ENCODE assay signal across 15 cellular contexts in genomic region chr2:198004173-198004572, GRCh38.
DNase-seq lines count a peak whose midpoint lies in the region; ATAC-seq lines count a peak whose summit lies in the region.
"Had no signal": no experiment of that assay in that cellular context is flagged by ENCODE, and none has a peak within 500 bp of the region (broad histone marks: within the 10 kb centered on the region; RNA-seq: fewer than 3 reads in every experiment).

No MANE protein-coding gene starts in this region.

- no peak for DNase-seq in activated T-cell treated with anti-CD3 and anti-CD28 coated beads, Interleukin-2, amount 50 U/mL, for 24 hours
- DNase-seq in activated T-cell treated with anti-CD3 and anti-CD28 coated beads, Interleukin-2, amount 50 U/mL, for 4 hours = no peak
- peak; percentile 13 for DNase-seq in NCI-H226
- no peak for DNase-seq in effector memory CD4-positive, alpha-beta T cell
- DNase-seq in renal cortical epithelial cell (ENCODE audit: low read depth) = peak; percentile 57
- no peak for DNase-seq in H7
- no peak for DNase-seq in NCI-H1694 (lab: John Stamatoyannopoulos, UW)
- DNase-seq: ACHN; NCI-H2029 treated with DMSO at 0.1 percent for 48 hours; NCI-H510A; SHP77; stimulated activated CD4-positive, alpha-beta T cell treated with anti-CD3 and anti-CD28 coated beads, Interleukin-15, amount 100 ng/mL, for 24 hours; stimulated activated naive CD8-positive, alpha-beta T cell treated with anti-CD3 and anti-CD28 coated beads, Interleukin-15, Interleukin-2, amounts not matched to agents 100 U/mL and 50 U/mL, for 24 hours; uterus had no signal

- ATAC-seq in activated T-cell treated with anti-CD3 and anti-CD28 coated beads, Interleukin-2, amount 50 U/mL, for 4 hours = no peak
- no peak for ATAC-seq in HG03039 (IDR thresholded peaks at IDR 0.05; ENCODE audit: unreplicated experiment)
- ATAC-seq: stimulated activated naive CD8-positive, alpha-beta T cell treated with anti-CD3 and anti-CD28 coated beads, Interleukin-15, Interleukin-2, amounts not matched to agents 100 U/mL and 50 U/mL, for 24 hours had no signal

- H3K36me3 ChIP-seq in effector memory CD4-positive, alpha-beta T cell (ENCODE audit: control insufficient read depth, insufficient read depth, low read length) = no peaks in the 10 kb centered on the region
- H3K36me3 ChIP-seq in H7 (replicated peaks; ENCODE audit: control insufficient read depth, insufficient read depth, low read length) = no peaks in the 10 kb centered on the region
- H3K36me3 ChIP-seq: uterus had no signal

- H3K4me1 ChIP-seq in effector memory CD4-positive, alpha-beta T cell (ENCODE audit: control insufficient read depth, insufficient read depth, low read length, poor library complexity, severe bottlenecking) = peaks cover 3% of the 10 kb centered on the region
- H3K4me1 ChIP-seq: uterus had no signal

- peaks cover 13% of the 10 kb centered on the region for H3K9me3 Mint-ChIP-seq in activated T-cell treated with anti-CD3 and anti-CD28 coated beads, Interleukin-2, amount 50 U/mL, for 24 hours
- peaks cover 4% of the 10 kb centered on the region for H3K9me3 Mint-ChIP-seq in activated T-cell treated with anti-CD3 and anti-CD28 coated beads, Interleukin-2, amount 50 U/mL, for 4 hours

- H3K27ac ChIP-seq in effector memory CD4-positive, alpha-beta T cell (ENCODE audit: insufficient read depth, low read length, poor library complexity, severe bottlenecking) = peak overlapping the region; percentile 54
- H3K27ac ChIP-seq: uterus had no signal

- no peak overlapping the region for H3K4me3 ChIP-seq in effector memory CD4-positive, alpha-beta T cell (ENCODE audit: insufficient read depth, low read depth, low read length, poor library complexity, severe bottlenecking)
- H3K4me3 ChIP-seq in H7 (ENCODE audit: insufficient read depth, low read depth, low read length) = no peak overlapping the region
- H3K4me3 ChIP-seq: uterus had no signal

- H3K9me3 ChIP-seq in effector memory CD4-positive, alpha-beta T cell (ENCODE audit: control insufficient read depth, low read length) = no peaks in the 10 kb centered on the region
- H3K9me3 ChIP-seq: uterus had no signal

- no peaks in the 10 kb centered on the region for H3K27me3 ChIP-seq in effector memory CD4-positive, alpha-beta T cell (replicated peaks; ENCODE audit: control insufficient read depth, insufficient read depth, low read length, poor library complexity, severe bottlenecking)
- H3K27me3 ChIP-seq in H7 (ENCODE audit: control insufficient read depth, insufficient read depth, low read length) = no peaks in the 10 kb centered on the region
- H3K27me3 ChIP-seq: uterus had no signal

- H3K27me3 Mint-ChIP-seq in activated T-cell treated with anti-CD3 and anti-CD28 coated beads, Interleukin-2, amount 50 U/mL, for 24 hours = no peaks in the 10 kb centered on the region
- no peaks in the 10 kb centered on the region for H3K27me3 Mint-ChIP-seq in activated T-cell treated with anti-CD3 and anti-CD28 coated beads, Interleukin-2, amount 50 U/mL, for 4 hours (ENCODE audit: low read depth)

- peak overlapping the region; percentile 56 for H3K4me3 Mint-ChIP-seq in activated T-cell treated with anti-CD3 and anti-CD28 coated beads, Interleukin-2, amount 50 U/mL, for 24 hours
- H3K4me3 Mint-ChIP-seq in activated T-cell treated with anti-CD3 and anti-CD28 coated beads, Interleukin-2, amount 50 U/mL, for 4 hours = no peak overlapping the region

- H3K27ac Mint-ChIP-seq in activated T-cell treated with anti-CD3 and anti-CD28 coated beads, Interleukin-2, amount 50 U/mL, for 24 hours = peak overlapping the region; percentile 88

- peaks cover 5% of the 10 kb centered on the region for H3K36me3 Mint-ChIP-seq in activated T-cell treated with anti-CD3 and anti-CD28 coated beads, Interleukin-2, amount 50 U/mL, for 24 hours (ENCODE audit: low read depth)
- peaks cover 18% of the 10 kb centered on the region for H3K36me3 Mint-ChIP-seq in activated T-cell treated with anti-CD3 and anti-CD28 coated beads, Interleukin-2, amount 50 U/mL, for 4 hours (ENCODE audit: insufficient read depth)

- H3K4me1 Mint-ChIP-seq in activated T-cell treated with anti-CD3 and anti-CD28 coated beads, Interleukin-2, amount 50 U/mL, for 24 hours (ENCODE audit: low read depth) = peaks cover 85% of the 10 kb centered on the region
- H3K4me1 Mint-ChIP-seq in activated T-cell treated with anti-CD3 and anti-CD28 coated beads, Interleukin-2, amount 50 U/mL, for 4 hours (ENCODE audit: low read depth) = peaks cover 69% of the 10 kb centered on the region

Comparison
In these comparisons a context has a peak if more than half of its experiments do, and no peak if none do; other contexts are left out.
1. DNase-seq: peak in NCI-H226 (single experiment) and renal cortical epithelial cell (single experiment); none in activated T-cell treated with anti-CD3 and anti-CD28 coated beads, Interleukin-2, amount 50 U/mL, for 24 hours (single experiment), activated T-cell treated with anti-CD3 and anti-CD28 coated beads, Interleukin-2, amount 50 U/mL, for 4 hours (single experiment), effector memory CD4-positive, alpha-beta T cell (0 of 3), H7 (single experiment) and NCI-H1694 (single experiment).